ENCODE assay signal across 15 cellular contexts in the genomic region with DNA sequence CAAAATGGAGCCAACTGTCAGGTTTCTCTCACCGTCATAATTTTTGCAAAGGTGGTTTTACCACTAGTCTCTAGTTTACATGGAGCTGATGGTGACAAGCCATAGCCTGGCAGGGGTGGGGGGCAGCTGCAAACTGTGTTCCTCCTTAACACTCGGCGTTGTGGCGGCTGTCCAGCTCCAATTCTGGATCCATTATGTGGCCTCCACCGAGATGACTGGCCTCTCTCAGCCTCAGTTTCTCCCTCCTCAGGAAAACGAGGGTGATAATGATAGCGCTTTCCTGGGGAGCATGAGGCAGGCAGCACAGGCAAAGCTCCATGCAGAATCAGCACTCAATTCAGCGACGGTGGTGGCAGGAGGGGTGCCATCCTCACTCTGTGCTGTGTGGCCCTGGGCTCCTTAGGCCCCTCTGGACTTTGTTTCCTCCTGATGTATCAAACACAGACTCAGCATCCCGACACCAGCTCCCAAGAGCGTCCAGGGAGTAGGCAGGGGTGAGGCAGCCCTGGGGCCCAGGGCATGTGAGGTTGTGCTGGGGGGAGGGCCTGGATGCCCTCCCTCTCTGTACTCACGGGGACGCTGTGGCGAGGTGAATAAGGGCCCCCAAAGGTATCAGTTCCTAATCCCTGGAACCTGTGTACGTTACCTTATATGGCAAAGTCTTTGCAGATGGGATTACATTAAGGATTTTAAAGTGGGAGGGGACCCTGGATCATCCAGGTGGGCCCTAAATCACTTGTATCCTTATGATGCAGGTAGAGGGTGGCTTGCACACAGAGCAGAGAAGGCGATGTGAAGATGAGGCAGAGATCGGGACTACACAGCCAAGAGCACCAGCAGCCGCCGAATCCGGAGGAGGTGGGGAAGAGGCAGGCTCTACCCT. TPM values are rescaled to one million over a fixed set of nuclear protein-coding genes. Genes with fewer than 3 reads are reported as not detected.
DNase-seq lines count a peak whose midpoint lies in the region; ATAC-seq and TF ChIP-seq lines count a peak whose summit lies in the region.
"Had no signal": no experiment of that assay in that cellular context is flagged by ENCODE, and none has a peak within 500 bp of the region (broad histone marks: within the 10 kb centered on the region; RNA-seq: fewer than 3 reads in every experiment).

No MANE protein-coding gene starts in this region.

- no peak overlapping the region for H3K14ac ChIP-seq in neuronal stem cell (ENCODE audit: low read length)

- H3K9me3 ChIP-seq in neuronal stem cell (replicated peaks in 1 of 2; ENCODE audit: control insufficient read depth in 2 of 2, insufficient read depth in 1 of 2, low read depth in 1 of 2, low read length in 2 of 2) = peaks cover 0 to 2% of the 10 kb centered on the region in 2 donors
- no peaks in the 10 kb centered on the region for H3K9me3 ChIP-seq in sigmoid colon
- H3K9me3 ChIP-seq: A549, Caco-2 had no signal

- no peak overlapping the region for H4K8ac ChIP-seq in neuronal stem cell (ENCODE audit: low read depth, low read length)

- peak overlapping the region; percentile 81 for H3K23ac ChIP-seq in neuronal stem cell (ENCODE audit: low read depth, low read length, poor library complexity)

- peak overlapping the region; percentile 29 for H3K4ac ChIP-seq in neuronal stem cell (ENCODE audit: low read length)

- H2BK15ac ChIP-seq in neuronal stem cell (ENCODE audit: low read length) = no peak overlapping the region

- H3K79me1 ChIP-seq in neuronal stem cell (ENCODE audit: low read depth, low read length) = no peaks in the 10 kb centered on the region

- no peaks in the 10 kb centered on the region for H3K4me1 ChIP-seq in neuronal stem cell (ENCODE audit: control insufficient read depth in 2 of 2, insufficient read depth in 1 of 2, low read depth in 1 of 2, low read length in 2 of 2)
- no peaks in the 10 kb centered on the region for H3K4me1 ChIP-seq in sigmoid colon

- H3K4me1 Mint-ChIP-seq in mesothelial cell of epicardium = no peaks in the 10 kb centered on the region

- no peak overlapping the region for H2BK120ac ChIP-seq in neuronal stem cell (ENCODE audit: low read depth, low read length)

- no peaks in the 10 kb centered on the region for H3K36me3 ChIP-seq in H7 (replicated peaks; ENCODE audit: control insufficient read depth, insufficient read depth, low read length)
- no peaks in the 10 kb centered on the region for H3K36me3 ChIP-seq in neuronal stem cell (replicated peaks in 1 of 2; ENCODE audit: control insufficient read depth in 2 of 2, insufficient read depth in 2 of 2, low read length in 2 of 2)
- no peaks in the 10 kb centered on the region for H3K36me3 ChIP-seq in sigmoid colon

- DNase-seq in NCI-H82 (lab: John Stamatoyannopoulos, UW) (peak; percentile 34), NCI-H82 treated with DMSO at 0.1 percent for 48 hours (lab: John Stamatoyannopoulos, UW; ENCODE audit: unreplicated experiment) (no peak), H7 (peak; percentile 40), neuronal stem cell (ENCODE audit: low spot score) (no peak), sigmoid colon (peak; percentile 46), mesothelial cell of epicardium (ENCODE audit: low spot score in 2 of 2, unreplicated experiment in 2 of 2) (no peak)
- DNase-seq: AML-193; Caco-2; CD4-positive, alpha-beta T cell; GOT3; HCEC 1CT had no signal

- H2AFZ ChIP-seq in neuronal stem cell (ENCODE audit: low read length) = no peak overlapping the region

- no peak overlapping the region for H2BK5ac ChIP-seq in neuronal stem cell (ENCODE audit: low read length)

- intact Hi-C loops in sigmoid colon (cut with DNase I) = no loop called here

- H4K91ac ChIP-seq in neuronal stem cell (ENCODE audit: low read depth, low read length, poor library complexity) = no peak overlapping the region

- no peak for TF ChIP-seq EP300 in sigmoid colon (IDR thresholded peaks at IDR 0.05)

- H3K9me3 Mint-ChIP-seq in mesothelial cell of epicardium = no peaks in the 10 kb centered on the region
- H3K9me3 Mint-ChIP-seq: CD4-positive, alpha-beta T cell had no signal

- H2AK5ac ChIP-seq in neuronal stem cell (ENCODE audit: low read depth, low read length) = peak overlapping the region; percentile 20

- TF ChIP-seq CTCF in sigmoid colon (IDR thresholded peaks at IDR 0.05) = no peak
- TF ChIP-seq CTCF in mesothelial cell of epicardium (IDR thresholded peaks at IDR 0.05; ENCODE audit: unreplicated experiment) = no peak

- no peak overlapping the region for H3K27ac Mint-ChIP-seq in mesothelial cell of epicardium
- H3K27ac Mint-ChIP-seq: CD4-positive, alpha-beta T cell had no signal

- H3K36me3 Mint-ChIP-seq in mesothelial cell of epicardium = no peaks in the 10 kb centered on the region

- no peak for TF ChIP-seq POLR2A in sigmoid colon (IDR thresholded peaks at IDR 0.05)

- H3K4me3 ChIP-seq in H7 (ENCODE audit: insufficient read depth, low read depth, low read length) = no peak overlapping the region
- H3K4me3 ChIP-seq in neuronal stem cell (ENCODE audit: low read length in 2 of 2) = peak overlapping the region in 1 of 2 donors; percentile 59
- H3K4me3 ChIP-seq in sigmoid colon = no peak overlapping the region
- H3K4me3 ChIP-seq: A549 had no signal

- H3K4me3 Mint-ChIP-seq in mesothelial cell of epicardium = no peak overlapping the region
- H3K4me3 Mint-ChIP-seq: CD4-positive, alpha-beta T cell had no signal

- H3K27me3 Mint-ChIP-seq in mesothelial cell of epicardium (ENCODE audit: low read depth) = peaks cover 54% of the 10 kb centered on the region

- H3K27me3 ChIP-seq in H7 (ENCODE audit: control insufficient read depth, insufficient read depth, low read length) (no peaks in the 10 kb centered on the region; the same call in 1 of the 2 replicates), neuronal stem cell (ENCODE audit: control insufficient read depth in 3 of 3, insufficient read depth in 3 of 3, low read depth in 1 of 3, low read length in 3 of 3) (peaks cover 0 to 51% (median 0%) of the 10 kb centered on the region in 3 experiments), sigmoid colon (peaks cover 0 to 41% (median 18%) of the 10 kb centered on the region in 3 donors)

- peak overlapping the region; percentile 63 for H3K18ac ChIP-seq in neuronal stem cell (ENCODE audit: low read length)

- no peak overlapping the region for H3K4me2 ChIP-seq in neuronal stem cell (ENCODE audit: insufficient read depth, low read length, poor library complexity, severe bottlenecking)
- H3K4me2 ChIP-seq: A549 had no signal

- ATAC-seq in GM18909 (IDR thresholded peaks at IDR 0.05; ENCODE audit: poor library complexity, unreplicated experiment) = no peak
- ATAC-seq: A549 had no signal

- H3K9ac ChIP-seq in neuronal stem cell (ENCODE audit: low read depth, low read length, poor library complexity) = peak overlapping the region; percentile 9

- no CpG with 5 or more reads among the region's 20 CpGs for WGBS in neuronal stem cell (ENCODE audit: extremely low coverage in 2 of 2, insufficient read length in 2 of 2, insufficient replicate concordance in 1 of 2), 2 donors
- WGBS in sigmoid colon, 2 donors = 86 to 88% methylated on average over 20 of the region's 20 CpGs

- H3K27ac ChIP-seq in neuronal stem cell (replicated peaks; ENCODE audit: low read length) (no peak overlapping the region), sigmoid colon (no peak overlapping the region)
- H3K27ac ChIP-seq: 22Rv1, C4-2B had no signal

- H2BK12ac ChIP-seq in neuronal stem cell (ENCODE audit: low read length) = no peak overlapping the region

RNA-seq across cellular contexts. Expression of gene EIF5, which starts 46.8 kb away (rescaled TPM):
- 165 and 167 TPM in 2 replicates for total RNA-seq in H7 (2014; rRNA removed; shearing (Covaris generic))
- polyA plus RNA-seq in neuronal stem cell (2013, experiment 1 of 2) = 304 TPM
- 312 TPM for polyA plus RNA-seq in neuronal stem cell (2013, experiment 2 of 2)
- total RNA-seq in sigmoid colon (100 to 1,000 TPM; 170 to 305 (median 215) TPM), mesothelial cell of epicardium (242 to 256 TPM (median 248 TPM) in 3 replicates)
- polyA plus RNA-seq in sigmoid colon = 100 to 1,000 TPM in 1 of 3 donors, 10 to 100 TPM in 2; 70.3 to 138 (median 87.2) TPM

Comparison
In these comparisons a context has a peak if more than half of its experiments do, and no peak if none do; other contexts are left out.
1. DNase-seq: peak in NCI-H82 (single experiment), H7 (single experiment) and sigmoid colon (single experiment); none in NCI-H82 treated with DMSO at 0.1 percent for 48 hours (single experiment), neuronal stem cell (single experiment) and mesothelial cell of epicardium (0 of 2).